Comparison of ENCODE assay signal across 7 cellular contexts in the genomic region with DNA sequence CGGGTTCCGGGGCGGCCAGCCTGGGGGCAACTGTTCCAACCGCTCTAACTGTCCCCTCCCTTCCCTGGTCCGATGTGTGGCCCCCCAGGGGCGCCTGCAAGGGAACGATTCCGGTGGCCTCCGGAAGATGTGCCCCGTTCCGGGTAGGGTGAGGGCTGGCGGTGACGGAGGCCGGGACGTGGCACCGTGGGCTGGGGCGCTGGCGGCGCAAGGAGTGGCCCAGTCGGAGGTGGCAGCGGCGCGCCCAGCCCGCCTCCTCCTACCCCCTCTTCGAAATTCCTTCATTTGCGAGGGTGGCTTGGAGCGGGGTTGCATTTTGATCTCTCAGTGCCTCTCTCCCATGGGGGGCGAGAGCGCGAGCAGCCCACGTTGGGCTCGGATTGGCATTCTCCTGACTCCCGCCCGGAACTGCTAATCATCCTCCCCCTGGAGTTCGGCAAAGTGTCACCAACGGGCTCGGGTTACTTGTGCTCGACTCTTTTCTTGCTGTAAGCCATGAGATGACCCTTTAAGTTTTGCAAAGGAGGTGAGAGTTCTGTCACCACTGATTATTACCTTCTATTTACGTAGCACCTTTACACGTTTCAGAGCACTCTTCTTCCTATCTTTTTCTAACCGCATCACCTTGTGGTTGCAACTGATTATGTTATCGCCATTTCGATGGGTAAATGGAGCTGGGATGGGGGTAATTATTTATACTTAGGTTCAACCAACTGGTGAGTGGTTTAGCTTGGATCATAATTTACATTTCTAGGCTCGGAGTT. TPM values are rescaled to one million over a fixed set of nuclear protein-coding genes. Genes with fewer than 3 reads are reported as not detected.
DNase-seq lines count a peak whose midpoint lies in the region; ATAC-seq and TF ChIP-seq lines count a peak whose summit lies in the region.

No MANE protein-coding gene starts in this region.

- ATAC-seq in GM18502 (IDR thresholded peaks at IDR 0.05; ENCODE audit: poor library complexity, unreplicated experiment) (peak; percentile 58), HG02759 (IDR thresholded peaks at IDR 0.05; ENCODE audit: unreplicated experiment) (peak; percentile 56)

- intact Hi-C loops in lower leg skin (cut with DNase I; ENCODE audit: low total_unique reads): no loop called here

- H3K4me3 ChIP-seq in lower leg skin (ENCODE audit: low read depth, poor library complexity, severe bottlenecking): peak overlapping the region; percentile 94

- no peak for TF ChIP-seq POLR2A in lower leg skin (IDR thresholded peaks at IDR 0.05)

- no peak for TF ChIP-seq CTCF in lower leg skin (IDR thresholded peaks at IDR 0.05)

- 0 to 2% methylated on average over 20 to 43 of the region's 44 CpGs for WGBS in lower leg skin, 2 donors

- DNase-seq in NCI-H128 (lab: John Stamatoyannopoulos, UW; ENCODE audit: unreplicated experiment) (peak; percentile 2), dermis blood vessel endothelial cell (peak; percentile 62), lower leg skin (ENCODE audit: low spot score in 2 of 2) (peak; percentile 44 to 94)
- peak; percentile 78 for DNase-seq in activated CD4-positive, alpha-beta T cell treated with anti-CD3 and anti-CD28 coated beads for 48 hours
- DNase-seq in stimulated activated CD4-positive, alpha-beta T cell treated with anti-CD3 and anti-CD28 coated beads, TNF-alpha, amount 100 ng/mL, for 1 hour (ENCODE audit: low read depth in 3 of 3, low spot score in 1 of 3): peak; percentile 0 to 42 (median 17)

RNA-seq across cellular contexts. Expression of gene NDEL1, which starts 0.7 kb away (rescaled TPM):
- total RNA-seq in dermis blood vessel endothelial cell (34.5 and 47.6 TPM in 2 replicates), lower leg skin (100 to 1,000 TPM; 129 to 160 (median 145) TPM)

RNA-seq across cellular contexts. Expression of gene RNF222, which starts 38.7 kb away (rescaled TPM):
- total RNA-seq in dermis blood vessel endothelial cell: 0.05 TPM in 1 of 2 replicates, not detected in the other
- 10 to 100 TPM; 13.4 to 16.3 (median 15.0) TPM for total RNA-seq in lower leg skin

RNA-seq across cellular contexts. Expression of gene RPL26, which starts 53.4 kb away (rescaled TPM):
- total RNA-seq in dermis blood vessel endothelial cell (2,594 and 5,071 TPM in 2 replicates), lower leg skin (1,000 to 10,000 TPM; 3,126 to 5,795 (median 3,707) TPM)

Comparison
In these comparisons a context has a peak if more than half of its experiments do, and no peak if none do; other contexts are left out.
1. Peak in every context shown above with its lines: DNase-seq, ATAC-seq and H3K4me3 ChIP-seq.
2. DNase-seq: peak in every context shown above with its lines; median percentile 78 in activated CD4-positive, alpha-beta T cell treated with anti-CD3 and anti-CD28 coated beads for 48 hours; 69 in lower leg skin; 62 in dermis blood vessel endothelial cell; 17 in stimulated activated CD4-positive, alpha-beta T cell treated with anti-CD3 and anti-CD28 coated beads, TNF-alpha, amount 100 ng/mL, for 1 hour; 2 in NCI-H128.
3. RNA of gene RNF222, which starts 38.7 kb away (total RNA-seq): 13.4 to 16.3 TPM in lower leg skin; 0.05 TPM in dermis blood vessel endothelial cell; every median in the first group is over 10 times any median in the second.